In the genomic region with DNA sequence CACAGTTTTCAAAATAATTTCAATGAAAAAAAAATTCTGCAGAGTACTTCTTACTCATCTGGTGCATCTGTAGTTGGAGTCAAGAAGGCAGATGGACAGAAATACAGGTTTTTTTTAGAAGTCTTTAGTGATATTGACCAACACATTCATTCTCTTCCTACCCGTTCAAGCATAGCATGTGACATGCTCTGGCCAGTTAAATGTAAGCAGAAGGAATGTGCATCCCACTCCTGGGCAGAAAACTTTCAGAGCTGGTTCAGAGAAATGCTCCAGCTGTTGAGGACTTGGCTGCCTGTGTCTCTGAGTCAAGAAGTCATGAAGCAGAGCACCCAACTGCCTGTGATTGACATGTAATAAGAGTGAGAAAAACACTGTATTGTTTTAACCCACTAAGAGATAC, we compare ENCODE assay signal across 19 cellular contexts.
DNase-seq lines count a peak whose midpoint lies in the region; ATAC-seq and TF ChIP-seq lines count a peak whose summit lies in the region.
"Had no signal": no experiment of that assay in that cellular context is flagged by ENCODE, and none has a peak within 500 bp of the region (broad histone marks: within the 10 kb centered on the region; RNA-seq: fewer than 3 reads in every experiment).

No MANE protein-coding gene starts in this region.

- no CpG with 5 or more reads among the region's 1 CpG for WGBS in IMR-90 (ENCODE audit: extremely low coverage in 2 of 2, insufficient read length in 1 of 2), 2 experiments

- no peak overlapping the region for H3K4me2 ChIP-seq in IMR-90 (ENCODE audit: low read depth, low read length)

- no peaks in the 10 kb centered on the region for H3K27me3 Mint-ChIP-seq in naive thymus-derived CD4-positive, alpha-beta T cell
- H3K27me3 Mint-ChIP-seq: B cell; CD4-positive, alpha-beta T cell had no signal

- H2AK9ac ChIP-seq in IMR-90 (replicated peaks; ENCODE audit: low read depth, low read length, poor library complexity): no peak overlapping the region

- no peak overlapping the region for H2AFZ ChIP-seq in IMR-90 (replicated peaks; ENCODE audit: low read length, poor library complexity)

- H3K27me3 ChIP-seq in AG04450 (ENCODE audit: control insufficient read depth, insufficient read depth, low read length) (no peaks in the 10 kb centered on the region), IMR-90 (ENCODE audit: control insufficient read depth, insufficient read depth, low read length) (no peaks in the 10 kb centered on the region)
- H3K27me3 ChIP-seq in naive thymus-derived CD4-positive, alpha-beta T cell (ENCODE audit: control insufficient read depth in 2 of 2, insufficient read depth in 2 of 2, low read length in 2 of 2): no peaks in the 10 kb centered on the region

- H2BK15ac ChIP-seq in IMR-90 (ENCODE audit: low read depth, low read length): no peak overlapping the region

- no peaks in the 10 kb centered on the region for H3K79me1 ChIP-seq in IMR-90 (ENCODE audit: low read depth in 1 of 2, low read length in 2 of 2)

- H3K4me3 Mint-ChIP-seq in naive thymus-derived CD4-positive, alpha-beta T cell: no peak overlapping the region
- H3K4me3 Mint-ChIP-seq: B cell; CD4-positive, alpha-beta T cell had no signal

- no peak overlapping the region for H3K14ac ChIP-seq in IMR-90 (replicated peaks; ENCODE audit: low read depth, low read length)

- ATAC-seq in IMR-90 (ENCODE audit: low read depth): peak; percentile 56; the same call in 1 of the 2 replicates
- no peak for ATAC-seq in naive thymus-derived CD4-positive, alpha-beta T cell
- no peak for ATAC-seq in GM21825 (IDR thresholded peaks at IDR 0.05; ENCODE audit: unreplicated experiment)
- no peak for ATAC-seq in sciatic nerve
- ATAC-seq: HCT116 had no signal

- no peak for TF ChIP-seq RAD21 in IMR-90 (IDR thresholded peaks at IDR 0.05; ENCODE audit: low read length)

- dilution Hi-C loops in IMR-90 (cut with HindIII; ENCODE audit: low sequenced_read_pairs, unreplicated experiment): no loop called here

- POLR2A ChIA-PET in AG04450 (lab: Yijun Ruan, JAX): no interaction called here
- POLR2A ChIA-PET in IMR-90 (lab: Charles Lee; ENCODE audit: unreplicated experiment): no interaction called here
- POLR2A ChIA-PET in naive thymus-derived CD4-positive, alpha-beta T cell (lab: Charles Lee): no interaction called here

- no peak overlapping the region for H4K91ac ChIP-seq in IMR-90 (ENCODE audit: insufficient read depth, low read depth, low read length)

- no peaks in the 10 kb centered on the region for H4K20me1 ChIP-seq in IMR-90 (ENCODE audit: insufficient read depth, low read length)

- H3K36me3 ChIP-seq in IMR-90 (ENCODE audit: control insufficient read depth, insufficient read depth, low read length): no peaks in the 10 kb centered on the region
- no peaks in the 10 kb centered on the region for H3K36me3 ChIP-seq in naive thymus-derived CD4-positive, alpha-beta T cell (ENCODE audit: control insufficient read depth in 2 of 3, insufficient read depth in 3 of 3, low read length in 3 of 3)

- in situ Hi-C loops in IMR-90 (cut with MboI; ENCODE audit: low sequenced_read_pairs): no loop called here

- no peaks in the 10 kb centered on the region for H3K4me1 Mint-ChIP-seq in naive thymus-derived CD4-positive, alpha-beta T cell
- H3K4me1 Mint-ChIP-seq: B cell had no signal

- no peak for TF ChIP-seq POLR2A in IMR-90 (IDR thresholded peaks at IDR 0.05; ENCODE audit: low read depth, low read length)

- H3K27ac ChIP-seq in AG04450 (ENCODE audit: low read depth, low read length) (no peak overlapping the region), IMR-90 (ENCODE audit: insufficient read depth, low read length) (no peak overlapping the region)
- no peak overlapping the region for H3K27ac ChIP-seq in naive thymus-derived CD4-positive, alpha-beta T cell (ENCODE audit: low read depth, low read length)
- H3K27ac ChIP-seq: RWPE1 had no signal

- no peaks in the 10 kb centered on the region for H3K36me3 Mint-ChIP-seq in naive thymus-derived CD4-positive, alpha-beta T cell

- H3K18ac ChIP-seq in IMR-90 (ENCODE audit: low read depth, low read length): no peak overlapping the region

- no peak overlapping the region for H2BK120ac ChIP-seq in IMR-90 (ENCODE audit: low read depth, low read length)

- H3K9ac ChIP-seq in IMR-90 (ENCODE audit: low read depth, low read length): no peak overlapping the region

- no peak overlapping the region for H2AK5ac ChIP-seq in IMR-90 (ENCODE audit: low read depth, low read length)

- no peak overlapping the region for H2BK20ac ChIP-seq in IMR-90 (ENCODE audit: low read depth, low read length)

- CTCF ChIA-PET in AG04450 (lab: Charles Lee): no interaction called here
- CTCF ChIA-PET in IMR-90 (lab: Yijun Ruan, JAX): no interaction called here
- CTCF ChIA-PET in naive thymus-derived CD4-positive, alpha-beta T cell (lab: Charles Lee): no interaction called here

- H3K4ac ChIP-seq in IMR-90 (ENCODE audit: low read depth, low read length): no peak overlapping the region

- no peak overlapping the region for H3K23ac ChIP-seq in IMR-90 (ENCODE audit: low read depth, low read length)

- H4K5ac ChIP-seq in IMR-90 (ENCODE audit: low read depth, low read length): no peak overlapping the region

- no TSS peak for BruUV-seq in IMR-90 (replicated peaks; lab: Mats Ljungman, UMichigan)

- no peaks in the 10 kb centered on the region for H3K9me1 ChIP-seq in IMR-90 (ENCODE audit: insufficient read depth, low read length)

- H3K56ac ChIP-seq in IMR-90 (ENCODE audit: extremely low read depth, insufficient read depth, low read length): no peak overlapping the region

- peak; percentile 26 for DNase-seq in AG04450 (ENCODE audit: low read depth, low spot score)
- DNase-seq in IMR-90: peak; percentile 31
- DNase-seq in fibroblast of pulmonary artery (ENCODE audit: low read depth): peak; percentile 64
- peak; percentile 22 for DNase-seq in kidney glomerular epithelial cell (lab: John Stamatoyannopoulos, UW)
- DNase-seq in activated CD4-positive, alpha-beta T cell treated with anti-CD3 and anti-CD28 coated beads for 1 hour: no peak
- no peak for DNase-seq in naive thymus-derived CD4-positive, alpha-beta T cell
- DNase-seq in sciatic nerve (ENCODE audit: low spot score): no peak
- DNase-seq: CD4-positive, alpha-beta T cell; DMS79; Kasumi-1; NCI-H146; NCI-H226; NCI-H526 treated with DMSO at 0.1 percent for 48 hours; NK-92 treated with Interleukin-12 subunit alpha and Interleukin-12 subunit beta, amount 100 ng/mL, for 24 hours; OCI-M1 had no signal

- peaks cover 0 to 17% (median 2%) of the 10 kb centered on the region in 11 donors for H3K9me3 Mint-ChIP-seq in naive thymus-derived CD4-positive, alpha-beta T cell

- no peak for TF ChIP-seq CTCF in AG04450 (IDR thresholded peaks at IDR 0.05; ENCODE audit: low read depth, low read length)
- no peak for TF ChIP-seq CTCF in IMR-90 (conservative IDR thresholded peaks at IDR 0.05; ENCODE audit: low read depth, low read length)
- TF ChIP-seq CTCF in fibroblast of pulmonary artery (IDR thresholded peaks at IDR 0.05; ENCODE audit: low read length, missing control alignments): no peak

- intact Hi-C loops in IMR-90 (cut with micrococcal nuclease) (no loop called here), sciatic nerve (cut with DNase I) (no loop called here)
- intact Hi-C loops in naive thymus-derived CD4-positive, alpha-beta T cell (cut with micrococcal nuclease): no loop called here

- no peak overlapping the region for H3K27ac Mint-ChIP-seq in naive thymus-derived CD4-positive, alpha-beta T cell
- H3K27ac Mint-ChIP-seq: B cell; CD4-positive, alpha-beta T cell had no signal

- H3K9me3 ChIP-seq in AG04450 (ENCODE audit: control insufficient read depth, insufficient read depth, low read length) (no peaks in the 10 kb centered on the region; the same call in 1 of the 2 replicates), IMR-90 (ENCODE audit: control insufficient read depth, insufficient read depth, low read length) (no peaks in the 10 kb centered on the region)
- peaks cover 0 to 3% (median 0%) of the 10 kb centered on the region in 3 experiments for H3K9me3 ChIP-seq in naive thymus-derived CD4-positive, alpha-beta T cell (ENCODE audit: control insufficient read depth in 2 of 3, low read length in 3 of 3)

- no peak overlapping the region for H2BK5ac ChIP-seq in IMR-90 (ENCODE audit: low read depth, low read length, poor library complexity, severe bottlenecking)

- no peak overlapping the region for H4K8ac ChIP-seq in IMR-90 (ENCODE audit: low read depth in 2 of 2, low read length in 2 of 2)

- no peak overlapping the region for H3K4me3 ChIP-seq in AG04450 (ENCODE audit: low read depth, low read length)
- H3K4me3 ChIP-seq in IMR-90 (ENCODE audit: insufficient read depth, low read depth, low read length): no peak overlapping the region
- H3K4me3 ChIP-seq in fibroblast of pulmonary artery (replicated peaks; ENCODE audit: low read depth, low read length): no peak overlapping the region
- H3K4me3 ChIP-seq in naive thymus-derived CD4-positive, alpha-beta T cell (ENCODE audit: low read length): no peak overlapping the region

- peaks cover 3% of the 10 kb centered on the region; the same call in 1 of the 2 replicates for H3K4me1 ChIP-seq in IMR-90 (ENCODE audit: control insufficient read depth, insufficient read depth, low read length)
- H3K4me1 ChIP-seq in naive thymus-derived CD4-positive, alpha-beta T cell (ENCODE audit: control insufficient read depth in 2 of 2, insufficient read depth in 2 of 2, low read length in 2 of 2): no peaks in the 10 kb centered on the region

TF ChIP-seq in IMR-90, 13 proteins besides CTCF, POLR2A, EP300 and RAD21 (continues in another document):
- no peak for TF ChIP-seq NFE2L2 (IDR thresholded peaks at IDR 0.05; ENCODE audit: low read depth, low read length)
- no peak for TF ChIP-seq FOS (IDR thresholded peaks at IDR 0.05; ENCODE audit: low read depth, low read length)
- no peak for TF ChIP-seq ELK1 (IDR thresholded peaks at IDR 0.05; ENCODE audit: borderline replicate concordance, low read depth, low read length)
- TF ChIP-seq, protein P1, sequence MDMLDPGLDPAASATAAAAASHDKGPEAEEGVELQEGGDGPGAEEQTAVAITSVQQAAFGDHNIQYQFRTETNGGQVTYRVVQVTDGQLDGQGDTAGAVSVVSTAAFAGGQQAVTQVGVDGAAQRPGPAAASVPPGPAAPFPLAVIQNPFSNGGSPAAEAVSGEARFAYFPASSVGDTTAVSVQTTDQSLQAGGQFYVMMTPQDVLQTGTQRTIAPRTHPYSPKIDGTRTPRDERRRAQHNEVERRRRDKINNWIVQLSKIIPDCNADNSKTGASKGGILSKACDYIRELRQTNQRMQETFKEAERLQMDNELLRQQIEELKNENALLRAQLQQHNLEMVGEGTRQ (IDR thresholded peaks at IDR 0.05; ENCODE audit: low read depth, low read length): no peak
- no peak for TF ChIP-seq MAZ (IDR thresholded peaks at IDR 0.05; ENCODE audit: borderline replicate concordance, low read depth, low read length)

Comparison
In these comparisons a context has a peak if more than half of its experiments do, and no peak if none do; other contexts are left out.
1. DNase-seq: peak in AG04450 (single experiment), IMR-90 (single experiment), fibroblast of pulmonary artery (single experiment) and kidney glomerular epithelial cell (single experiment); none in activated CD4-positive, alpha-beta T cell treated with anti-CD3 and anti-CD28 coated beads for 1 hour (single experiment), naive thymus-derived CD4-positive, alpha-beta T cell (0 of 9) and sciatic nerve (single experiment).